In genomic region chr9:127785023-127785932, GRCh38 we compare ENCODE assay signal across 1 cellular context.
TF ChIP-seq lines count a peak whose summit lies in the region.

No MANE protein-coding gene starts in this region.

TF ChIP-seq in K562, 482 proteins besides CTCF, POLR2A, EP300 and RAD21 (continues in another document):
- TF ChIP-seq CAMTA2 (CRISPR knock-in tag; conservative IDR thresholded peaks at IDR 0.05) (no peak), RREB1 (CRISPR knock-in tag; IDR thresholded peaks at IDR 0.05) (0 out of 2 replicates have a peak, but pooled peaks have one; percentile 25), ZNF586 (CRISPR knock-in tag; conservative IDR thresholded peaks at IDR 0.05) (no peak), CCAR2 (IDR thresholded peaks at IDR 0.05; ENCODE audit: low read depth, low read length) (no peak), KLF6 (CRISPR knock-in tag; IDR thresholded peaks at IDR 0.05; ENCODE audit: borderline replicate concordance) (no peak), ZNF77 (CRISPR knock-in tag; IDR thresholded peaks at IDR 0.05) (no peak), ZBED1 (IDR thresholded peaks at IDR 0.05) (no peak), EGR1 (conservative IDR thresholded peaks at IDR 0.05) (peak; percentile 96), KLF16 (IDR thresholded peaks at IDR 0.05) (0 out of 2 replicates have a peak, but pooled peaks have one; percentile 7), ZNF384 (IDR thresholded peaks at IDR 0.05; ENCODE audit: low read depth, low read length) (no peak), LCOR (CRISPR knock-in tag; IDR thresholded peaks at IDR 0.05) (0 out of 2 replicates have a peak, but pooled peaks have one; percentile 60), ZNF407 (IDR thresholded peaks at IDR 0.05; ENCODE audit: low read depth) (no peak), CEBPB (tag; IDR thresholded peaks at IDR 0.05) (no peak), ZNF561 (CRISPR knock-in tag; conservative IDR thresholded peaks at IDR 0.05) (no peak), MTA3 (IDR thresholded peaks at IDR 0.05; ENCODE audit: borderline replicate concordance) (peak; percentile 14; the same call in 1 of the 2 replicates), HEY1 (CRISPR knock-in tag; IDR thresholded peaks at IDR 0.05; ENCODE audit: borderline replicate concordance) (no peak), MYNN (IDR thresholded peaks at IDR 0.05) (peak; percentile 23; the same call in 1 of the 2 replicates), MYNN (CRISPR knock-in tag; IDR thresholded peaks at IDR 0.05) (no peak), ZBTB7A (IDR thresholded peaks at IDR 0.05; ENCODE audit: borderline replicate concordance, control insufficient read depth, low read depth, low read length) (peak; percentile 87; the same call in 1 of the 2 replicates), RBM14 (IDR thresholded peaks at IDR 0.05; ENCODE audit: borderline replicate concordance, insufficient read depth, low read depth, low read length) (no peak), ZNF76 (CRISPR knock-in tag; IDR thresholded peaks at IDR 0.05; ENCODE audit: borderline replicate concordance) (no peak), ZNF318 (IDR thresholded peaks at IDR 0.05; ENCODE audit: borderline replicate concordance in 1 of 2, low read depth in 1 of 2) (no peak), SRF (CRISPR knock-in tag; IDR thresholded peaks at IDR 0.05) (no peak; a peak in 1 of 4 replicates), ZNF395 (CRISPR knock-in tag; IDR thresholded peaks at IDR 0.05) (peak; percentile 23; the same call in 1 of the 2 replicates), YY1 (IDR thresholded peaks at IDR 0.05; ENCODE audit: borderline replicate concordance in 1 of 3, control insufficient read depth in 1 of 3, extremely low read depth in 1 of 3, insufficient read depth in 3 of 3, insufficient read length in 1 of 3, insufficient replicate concordance in 2 of 3, low read depth in 1 of 3, low read length in 2 of 3) (peak in 1 of 3 experiments; percentile 15), NFIC (IDR thresholded peaks at IDR 0.05) (no peak)
